Comparison of ENCODE assay signal across 1 cellular context in the genomic region with DNA sequence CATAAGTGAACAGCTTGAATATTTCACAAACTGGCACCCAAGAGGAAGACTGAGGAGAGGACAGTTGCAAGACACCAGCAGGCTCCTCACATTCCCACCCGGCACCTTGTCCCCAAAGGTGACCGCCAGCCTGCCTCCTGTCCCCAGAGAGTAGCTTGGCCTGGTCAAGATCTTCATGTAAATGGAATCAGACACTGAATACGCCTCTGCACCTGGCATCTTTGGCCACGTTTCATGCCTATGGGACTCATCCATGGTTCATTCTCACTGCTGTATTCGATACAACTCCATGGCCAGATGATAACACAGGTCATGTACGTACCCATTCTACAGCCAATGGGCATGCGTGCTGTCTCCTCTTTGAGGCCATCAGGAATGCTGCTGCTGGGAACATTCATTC.
TF ChIP-seq lines count a peak whose summit lies in the region.

No MANE protein-coding gene starts in this region.

TF ChIP-seq in IMR-90, 13 proteins besides CTCF, POLR2A, EP300 and RAD21:
- TF ChIP-seq MAZ (IDR thresholded peaks at IDR 0.05; ENCODE audit: borderline replicate concordance, low read depth, low read length) (no peak), NFE2L2 (IDR thresholded peaks at IDR 0.05; ENCODE audit: low read depth, low read length) (no peak), USF2 (IDR thresholded peaks at IDR 0.05; ENCODE audit: low read depth, low read length) (no peak)
